8 cellular contexts compared by ENCODE assay signal in the genomic region with DNA sequence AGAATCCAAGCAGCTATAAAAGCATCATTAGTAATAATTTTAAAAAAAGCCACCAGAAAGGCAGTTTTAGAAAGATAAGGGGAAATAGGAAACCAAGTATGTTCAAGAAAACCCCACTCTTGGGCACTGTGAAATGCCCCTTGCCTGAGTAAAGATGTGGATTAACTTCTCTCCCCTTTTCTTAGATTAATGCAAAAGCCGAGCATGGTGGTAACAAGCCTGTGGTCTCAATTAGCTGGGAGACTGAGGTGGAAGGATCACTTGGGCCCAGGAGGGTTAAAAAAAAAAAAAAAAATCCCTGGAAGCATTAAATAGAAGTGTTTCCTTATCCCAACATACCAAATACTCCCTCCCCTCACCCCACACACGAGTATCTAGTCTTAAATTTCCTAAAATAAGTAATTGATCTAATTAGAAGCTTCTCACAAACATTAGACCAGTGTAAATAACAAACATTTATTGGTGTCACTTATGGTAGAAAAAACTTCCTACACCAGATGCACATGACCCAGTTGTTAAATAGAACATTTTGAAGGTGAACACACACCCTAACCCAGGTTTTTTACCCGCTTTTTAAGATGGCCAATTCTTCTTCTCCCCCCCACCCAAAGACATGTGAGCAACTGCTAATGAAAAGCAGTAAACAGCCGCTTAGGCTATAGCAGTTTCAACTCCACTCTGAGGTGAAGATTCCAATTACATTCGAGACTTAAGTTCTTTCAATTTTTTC. TPM values are rescaled to one million over a fixed set of nuclear protein-coding genes. Genes with fewer than 3 reads are reported as not detected.
DNase-seq lines count a peak whose midpoint lies in the region; ATAC-seq and TF ChIP-seq lines count a peak whose summit lies in the region.

No MANE protein-coding gene starts in this region.

- TF ChIP-seq CTCF in cardiac muscle cell (IDR thresholded peaks at IDR 0.05; ENCODE audit: low read depth, low read length) (no peak), transverse colon (IDR thresholded peaks at IDR 0.05) (no peak), sigmoid colon (IDR thresholded peaks at IDR 0.05) (no peak), stomach (IDR thresholded peaks at IDR 0.05) (no peak)
- no peak for TF ChIP-seq CTCF in activated CD8-positive, alpha-beta T cell treated with anti-CD3 and anti-CD28 coated beads for 36 hours (IDR thresholded peaks at IDR 0.05)

- H3K4me3 ChIP-seq in cardiac muscle cell (peak overlapping the region; percentile 16), right cardiac atrium (ENCODE audit: low read length) (peak overlapping the region; percentile 37), transverse colon (no peak overlapping the region), sigmoid colon (no peak overlapping the region), stomach (peak overlapping the region in 2 of 4 donors; percentile 82 to 93)

- no peaks in the 10 kb centered on the region for H3K9me3 Mint-ChIP-seq in activated CD8-positive, alpha-beta T cell treated with anti-CD3 and anti-CD28 coated beads for 36 hours

- H3K4me3 Mint-ChIP-seq in activated CD8-positive, alpha-beta T cell treated with anti-CD3 and anti-CD28 coated beads for 36 hours, result peak overlapping the region; percentile 100

- no peak for ATAC-seq in Right ventricle myocardium inferior
- no peak for ATAC-seq in activated CD8-positive, alpha-beta T cell treated with anti-CD3 and anti-CD28 coated beads for 36 hours
- no peak for ATAC-seq in right cardiac atrium
- ATAC-seq in GM18858 (IDR thresholded peaks at IDR 0.05; ENCODE audit: unreplicated experiment), result no peak

- H3K4me1 ChIP-seq in cardiac muscle cell (ENCODE audit: low read depth) (peaks cover 40% of the 10 kb centered on the region), right cardiac atrium (ENCODE audit: control insufficient read depth, insufficient read depth, low read length) (no peaks in the 10 kb centered on the region), transverse colon (peaks cover 22 to 57% (median 46%) of the 10 kb centered on the region in 4 donors), sigmoid colon (peaks cover 0 to 71% (median 67%) of the 10 kb centered on the region in 4 donors), stomach (peaks cover 47 to 65% (median 55%) of the 10 kb centered on the region in 4 donors)

- WGBS in right cardiac atrium, result 38% methylated on average over 5 of the region's 5 CpGs
- 59 to 61% methylated on average over 5 of the region's 5 CpGs for WGBS in transverse colon (ENCODE audit: low coverage in 1 of 2), 2 donors
- 57 to 72% methylated on average over 5 of the region's 5 CpGs for WGBS in sigmoid colon, 2 donors
- 28 to 45% (median 39%) methylated on average over 5 of the region's 5 CpGs for WGBS in stomach, 5 donors

- peaks cover 73% of the 10 kb centered on the region for H3K36me3 Mint-ChIP-seq in activated CD8-positive, alpha-beta T cell treated with anti-CD3 and anti-CD28 coated beads for 36 hours (ENCODE audit: low read depth)

- H3K4me1 Mint-ChIP-seq in activated CD8-positive, alpha-beta T cell treated with anti-CD3 and anti-CD28 coated beads for 36 hours (ENCODE audit: low read depth), result peaks cover 39% of the 10 kb centered on the region

- TF ChIP-seq POLR2A in transverse colon (IDR thresholded peaks at IDR 0.05), result peak; percentile 12
- no peak for TF ChIP-seq POLR2A in sigmoid colon (IDR thresholded peaks at IDR 0.05)
- no peak for TF ChIP-seq POLR2A in stomach (IDR thresholded peaks at IDR 0.05)

- H3K27ac Mint-ChIP-seq in activated CD8-positive, alpha-beta T cell treated with anti-CD3 and anti-CD28 coated beads for 36 hours, result peak overlapping the region; percentile 78

- no peaks in the 10 kb centered on the region for H3K9me3 ChIP-seq in cardiac muscle cell (ENCODE audit: low read depth)
- no peaks in the 10 kb centered on the region for H3K9me3 ChIP-seq in right cardiac atrium (ENCODE audit: control insufficient read depth, low read length)
- H3K9me3 ChIP-seq in transverse colon, result no peaks in the 10 kb centered on the region
- no peaks in the 10 kb centered on the region for H3K9me3 ChIP-seq in sigmoid colon
- H3K9me3 ChIP-seq in stomach, result no peaks in the 10 kb centered on the region

- H3K27me3 Mint-ChIP-seq in activated CD8-positive, alpha-beta T cell treated with anti-CD3 and anti-CD28 coated beads for 36 hours, result no peaks in the 10 kb centered on the region

- POLR2A ChIA-PET in activated CD8-positive, alpha-beta T cell treated with anti-CD3 and anti-CD28 coated beads for 36 hours (lab: Charles Lee), result interaction anchor here (0.6 to 10.5 kb wide), 13 partner anchors 8 to 375 kb away, joined by 3 to 151 read pairs (median 4); a partner anchor contains a TSS

- no peak for TF ChIP-seq EP300 in transverse colon (IDR thresholded peaks at IDR 0.05; ENCODE audit: low read depth)
- TF ChIP-seq EP300 in sigmoid colon (IDR thresholded peaks at IDR 0.05), result no peak
- TF ChIP-seq EP300 in stomach (IDR thresholded peaks at IDR 0.05), result no peak

- H3K27ac ChIP-seq in cardiac muscle cell, result peak overlapping the region; percentile 34
- H3K27ac ChIP-seq in right cardiac atrium (ENCODE audit: low read length), result no peak overlapping the region
- peak overlapping the region in 1 of 4 donors; percentile 6 for H3K27ac ChIP-seq in transverse colon
- peak overlapping the region in 2 of 4 donors; percentile 81 to 89 for H3K27ac ChIP-seq in sigmoid colon
- peak overlapping the region in 2 of 5 donors; percentile 14 to 31 for H3K27ac ChIP-seq in stomach

- DNase-seq in cardiac muscle cell (ENCODE audit: low read depth in 1 of 2, low spot score in 1 of 2) (no peak), Right ventricle myocardium inferior (ENCODE audit: missing footprints) (no peak), right cardiac atrium (no peak), transverse colon (no peak), sigmoid colon (no peak), stomach (no peak)
- DNase-seq in activated CD8-positive, alpha-beta T cell treated with anti-CD3 and anti-CD28 coated beads for 36 hours, result no peak

- in situ Hi-C loops in transverse colon (cut with MboI; ENCODE audit: low pct_ligation_motif_present in 1 of 4, low pct_unique_long_range_greater_than_20kb in 1 of 4, low sequenced_read_pairs in 3 of 4), result no loop called here

- intact Hi-C loops in Right ventricle myocardium inferior (cut with DNase I), result no loop called here
- intact Hi-C loops in activated CD8-positive, alpha-beta T cell treated with anti-CD3 and anti-CD28 coated beads for 36 hours (cut with micrococcal nuclease), result no loop called here
- intact Hi-C loops in right cardiac atrium (cut with DNase I), result no loop called here
- intact Hi-C loops in transverse colon (cut with DNase I; ENCODE audit: low total_unique reads), result no loop called here
- intact Hi-C loops in sigmoid colon (cut with DNase I), result no loop called here
- intact Hi-C loops in stomach (cut with DNase I; ENCODE audit: low total_unique reads), result no loop called here

- CTCF ChIA-PET in activated CD8-positive, alpha-beta T cell treated with anti-CD3 and anti-CD28 coated beads for 36 hours (lab: Charles Lee), result interaction anchor here (0.8 to 1.2 kb wide), 2 partner anchors 15 to 65 kb away, joined by 4 read pairs; no protein-coding TSS in a partner anchor

- H3K27me3 ChIP-seq in cardiac muscle cell (no peaks in the 10 kb centered on the region), right cardiac atrium (ENCODE audit: control insufficient read depth, insufficient read depth) (no peaks in the 10 kb centered on the region), transverse colon (no peaks in the 10 kb centered on the region), sigmoid colon (no peaks in the 10 kb centered on the region), stomach (no peaks in the 10 kb centered on the region)

- peaks cover 40% of the 10 kb centered on the region for H3K36me3 ChIP-seq in cardiac muscle cell
- H3K36me3 ChIP-seq in transverse colon, result peaks cover 0 to 41% (median 18%) of the 10 kb centered on the region in 4 donors
- peaks cover 24 to 70% (median 38%) of the 10 kb centered on the region in 4 donors for H3K36me3 ChIP-seq in sigmoid colon
- peaks cover 48 to 87% (median 84%) of the 10 kb centered on the region in 4 donors for H3K36me3 ChIP-seq in stomach

RNA-seq across cellular contexts. Expression of a gene that starts 5.2 kb away (rescaled TPM):
- total RNA-seq in cardiac muscle cell (69.2 and 182 TPM in 2 replicates), Right ventricle myocardium inferior (195 TPM), right cardiac atrium (100 to 1,000 TPM; 176 to 384 (median 284) TPM), transverse colon (100 to 1,000 TPM in 1 of 4 donors, 10 to 100 TPM in 3; 49.8 to 115 (median 66.1) TPM), sigmoid colon (10 to 100 TPM; 46.5 to 65.4 (median 58.7) TPM), stomach (100 to 1,000 TPM in 3 of 5 donors, 10 to 100 TPM in 2; 40.8 to 142 (median 137) TPM)
- polyA plus RNA-seq in cardiac muscle cell (285 and 882 TPM in 2 replicates), right cardiac atrium (263 TPM), sigmoid colon (100 to 1,000 TPM in 1 of 3 donors, 10 to 100 TPM in 2; 15.6 to 208 (median 79.3) TPM), stomach (10 to 100 TPM; 21.5 to 99.3 (median 61.0) TPM)
- 100 to 1,000 TPM; 161 to 163 TPM for total RNA-seq in activated CD8-positive, alpha-beta T cell treated with anti-CD3 and anti-CD28 coated beads for 36 hours

RNA-seq across cellular contexts. Expression of a gene that starts 25.7 kb away (rescaled TPM):
- total RNA-seq in cardiac muscle cell (28.8 and 39.3 TPM in 2 replicates), Right ventricle myocardium inferior (31.5 TPM), right cardiac atrium (10 to 100 TPM; 33.0 to 45.7 (median 33.2) TPM), transverse colon (10 to 100 TPM; 27.7 to 80.4 (median 48.4) TPM), sigmoid colon (100 to 1,000 TPM in 1 of 4 donors, 10 to 100 TPM in 3; 44.9 to 182 (median 54.3) TPM), stomach (100 to 1,000 TPM in 2 of 5 donors, 10 to 100 TPM in 3; 25.1 to 140 (median 42.6) TPM)
- polyA plus RNA-seq in cardiac muscle cell (34.2 and 37.9 TPM in 2 replicates), right cardiac atrium (8.1 TPM), sigmoid colon (10 to 100 TPM in 1 of 3 donors, 1 to 10 TPM in 2; 3.0 to 12.7 (median 5.1) TPM), stomach (1 to 10 TPM; 3.9 to 5.0 (median 4.5) TPM)
- total RNA-seq in activated CD8-positive, alpha-beta T cell treated with anti-CD3 and anti-CD28 coated beads for 36 hours, result 10 to 100 TPM; 49.7 to 49.8 TPM

RNA-seq across cellular contexts. Expression of a gene that starts 35.6 kb away (rescaled TPM):
- total RNA-seq in cardiac muscle cell (8.7 and 16.1 TPM in 2 replicates), Right ventricle myocardium inferior (8.3 TPM), right cardiac atrium (10 to 100 TPM in 3 of 4 donors, 1 to 10 TPM in 1; 8.8 to 12.7 (median 11.4) TPM), transverse colon (1 to 10 TPM in 3 of 4 donors, not detected in 1; 5.2 to 8.7 (median 8.6) TPM), sigmoid colon (10 to 100 TPM in 3 of 4 donors, 1 to 10 TPM in 1; 9.4 to 18.6 (median 14.9) TPM), stomach (10 to 100 TPM; 11.2 to 32.6 (median 12.7) TPM)
- polyA plus RNA-seq in cardiac muscle cell (20.0 and 27.2 TPM in 2 replicates), right cardiac atrium (12.0 TPM), sigmoid colon (10 to 100 TPM; 16.2 to 24.4 (median 18.3) TPM), stomach (10 to 100 TPM; 17.4 to 18.8 (median 17.9) TPM)
- total RNA-seq in activated CD8-positive, alpha-beta T cell treated with anti-CD3 and anti-CD28 coated beads for 36 hours, result 10 to 100 TPM; 30.0 to 30.4 TPM

RNA-seq across cellular contexts. Expression of a gene that starts 46.4 kb away (rescaled TPM):
- total RNA-seq in cardiac muscle cell, result 16.5 TPM in 2 replicates
- polyA plus RNA-seq in cardiac muscle cell, result 16.3 and 27.7 TPM in 2 replicates
- 39.4 TPM for total RNA-seq in Right ventricle myocardium inferior
- total RNA-seq in activated CD8-positive, alpha-beta T cell treated with anti-CD3 and anti-CD28 coated beads for 36 hours, result 10 to 100 TPM; 43.1 to 44.8 TPM
- 10 to 100 TPM; 34.5 to 43.1 (median 37.4) TPM for total RNA-seq in right cardiac atrium
- polyA plus RNA-seq in right cardiac atrium, result 19.8 TPM
- 10 to 100 TPM; 15.1 to 34.7 (median 29.9) TPM for total RNA-seq in transverse colon
- 10 to 100 TPM; 24.9 to 34.6 (median 31.5) TPM for total RNA-seq in sigmoid colon
- 10 to 100 TPM; 24.8 to 41.6 (median 37.8) TPM for polyA plus RNA-seq in sigmoid colon
- 10 to 100 TPM in 4 of 5 donors, 1 to 10 TPM in 1; 4.6 to 62.0 (median 28.8) TPM for total RNA-seq in stomach
- 10 to 100 TPM; 19.0 to 32.2 (median 20.9) TPM for polyA plus RNA-seq in stomach

Comparison
In these comparisons a context has a peak if more than half of its experiments do, and no peak if none do; other contexts are left out.
1. H3K4me3 ChIP-seq: peak in cardiac muscle cell (single experiment) and right cardiac atrium (single experiment); none in transverse colon (0 of 4) and sigmoid colon (0 of 4).